ENCODE assay signal across 13 cellular contexts in genomic region chr5:132365213-132365612, GRCh38. TPM values are rescaled to one million over a fixed set of nuclear protein-coding genes. Genes with fewer than 3 reads are reported as not detected.
DNase-seq lines count a peak whose midpoint lies in the region; ATAC-seq and TF ChIP-seq lines count a peak whose summit lies in the region.
"Had no signal": no experiment of that assay in that cellular context is flagged by ENCODE, and none has a peak within 500 bp of the region (broad histone marks: within the 10 kb centered on the region; RNA-seq: fewer than 3 reads in every experiment).

No MANE protein-coding gene starts in this region.

- no peaks in the 10 kb centered on the region for H4K20me1 ChIP-seq in hepatocyte (ENCODE audit: insufficient read depth, poor library complexity, severe bottlenecking)

- peak overlapping the region; percentile 45 for H3K4me3 Mint-ChIP-seq in MCF 10A (ENCODE audit: unreplicated experiment)
- H3K4me3 Mint-ChIP-seq: natural killer cell treated with Interleukin-12 subunit alpha and Interleukin-12 subunit beta and Interleukin-15 and Interleukin-18, amount 100 ng/mL, for 72 hours had no signal

- H3K36me3 Mint-ChIP-seq in MCF 10A (ENCODE audit: insufficient read depth, unreplicated experiment), result peaks cover 7% of the 10 kb centered on the region
- H3K36me3 Mint-ChIP-seq: natural killer cell treated with Interleukin-12 subunit alpha and Interleukin-12 subunit beta and Interleukin-15 and Interleukin-18, amount 100 ng/mL, for 72 hours had no signal

- POLR2A ChIA-PET in MCF 10A (lab: Yijun Ruan, JAX), result interaction anchor here (0.9 to 11.9 kb wide), 16 partner anchors 10 to 191 kb away, joined by 3 to 178 read pairs (median 6); partner anchors contain the start of genes IRF1, P4HA2, RAD50 and SLC22A4

- H3K4me1 ChIP-seq in breast epithelium, result no peaks in the 10 kb centered on the region
- H3K4me1 ChIP-seq in hepatocyte (ENCODE audit: insufficient read depth), result peaks cover 8% of the 10 kb centered on the region
- peaks cover 0 to 44% (median 31%) of the 10 kb centered on the region in 5 donors for H3K4me1 ChIP-seq in subcutaneous abdominal adipose tissue (ENCODE audit: control insufficient read depth in 5 of 5, insufficient read depth in 5 of 5, low read length in 5 of 5)
- H3K4me1 ChIP-seq in ovary (ENCODE audit: insufficient read depth), result peaks cover under 1% of the 10 kb centered on the region
- H3K4me1 ChIP-seq in aorta (ENCODE audit: control insufficient read depth in 1 of 2, insufficient read depth in 2 of 2, low read length in 2 of 2), result peaks cover 4 to 9% of the 10 kb centered on the region in 2 donors

- H3K27me3 Mint-ChIP-seq in MCF 10A (ENCODE audit: insufficient read depth, unreplicated experiment), result no peaks in the 10 kb centered on the region
- H3K27me3 Mint-ChIP-seq: natural killer cell treated with Interleukin-12 subunit alpha and Interleukin-12 subunit beta and Interleukin-15 and Interleukin-18, amount 100 ng/mL, for 72 hours had no signal

- H3K4me1 Mint-ChIP-seq in MCF 10A (ENCODE audit: insufficient read depth, unreplicated experiment), result peaks cover 52% of the 10 kb centered on the region

- ATAC-seq in HG03342 (IDR thresholded peaks at IDR 0.05; ENCODE audit: unreplicated experiment) (no peak), aorta (ENCODE audit: low FRiP score) (no peak)
- ATAC-seq: natural killer cell treated with Interleukin-12 subunit alpha and Interleukin-12 subunit beta and Interleukin-15 and Interleukin-18, amount 100 ng/mL, for 72 hours had no signal

- no peak overlapping the region for H3K4me2 ChIP-seq in hepatocyte

- TF ChIP-seq CTCF in MCF 10A (IDR thresholded peaks at IDR 0.05; ENCODE audit: unreplicated experiment) (no peak), breast epithelium (IDR thresholded peaks at IDR 0.05) (no peak), hepatocyte (IDR thresholded peaks at IDR 0.05; ENCODE audit: poor library complexity) (no peak), ovary (IDR thresholded peaks at IDR 0.05) (no peak)

- no TSS peak for BruUV-seq in MCF 10A (replicated peaks; lab: Mats Ljungman, UMichigan)

- DNase-seq in MCF 10A (ENCODE audit: unreplicated experiment), result peak; percentile 80
- DNase-seq in breast epithelium (ENCODE audit: low spot score in 2 of 2), result no peak
- DNase-seq in T1000 (lab: John Stamatoyannopoulos, UW), result peak; percentile 16
- DNase-seq in hepatocyte (ENCODE audit: low spot score), result peak; percentile 75
- DNase-seq in ovary, result no peak
- DNase-seq in aorta, result no peak
- DNase-seq: activated naive CD4-positive, alpha-beta T cell treated with Interleukin-2 at 50 U/mL for 16 hours; kidney; transverse colon had no signal

- no peak overlapping the region for H2AFZ ChIP-seq in hepatocyte

- H3K9me2 ChIP-seq in hepatocyte (replicated peaks; ENCODE audit: insufficient read depth), result no peaks in the 10 kb centered on the region

- H3K36me3 ChIP-seq in breast epithelium (no peaks in the 10 kb centered on the region), hepatocyte (replicated peaks; ENCODE audit: insufficient read depth, low read depth) (no peaks in the 10 kb centered on the region), subcutaneous abdominal adipose tissue (ENCODE audit: control insufficient read depth in 5 of 5, insufficient read depth in 5 of 5, low read length in 5 of 5) (no peaks in the 10 kb centered on the region), ovary (no peaks in the 10 kb centered on the region), aorta (ENCODE audit: control insufficient read depth in 1 of 2, insufficient read depth in 2 of 2, low read length in 1 of 2) (no peaks in the 10 kb centered on the region)
- H3K36me3 ChIP-seq: transverse colon had no signal

- 54% methylated on average over 6 of the region's 6 CpGs for WGBS in hepatocyte (ENCODE audit: low lambda C conversion rate, missing lambda C conversion rate)
- 64 to 87% (median 83%) methylated on average over 6 of the region's 6 CpGs for WGBS in ovary, 3 donors
- WGBS in aorta, 2 donors, result 85 to 86% methylated on average over 6 of the region's 6 CpGs

- H3K4me3 ChIP-seq in breast epithelium (no peak overlapping the region), hepatocyte (no peak overlapping the region), subcutaneous abdominal adipose tissue (ENCODE audit: low read depth in 1 of 5, low read length in 5 of 5) (no peak overlapping the region), ovary (no peak overlapping the region), aorta (ENCODE audit: low read length in 2 of 2) (no peak overlapping the region)
- H3K4me3 ChIP-seq: transverse colon had no signal

- no peak for TF ChIP-seq POLR2A in breast epithelium (IDR thresholded peaks at IDR 0.05)
- no peak for TF ChIP-seq POLR2A in ovary (IDR thresholded peaks at IDR 0.05)

- peak overlapping the region in 1 of 5 donors; percentile 20 for H3K9ac ChIP-seq in subcutaneous abdominal adipose tissue (ENCODE audit: low read length in 5 of 5)

- intact Hi-C loops in MCF 10A (cut with micrococcal nuclease) (loop anchor here (5.0 kb wide), 1 partner anchor 138 kb away; the partner anchor contains the start of gene P4HA2), breast epithelium (cut with DNase I; ENCODE audit: low total_unique reads) (no loop called here), ovary (cut with DNase I) (no loop called here), aorta (cut with DNase I) (loop anchor here in 1 of 2 donors (5.0 kb wide), 1 partner anchor 93 kb away; no protein-coding TSS in a partner anchor)

- H3K9me3 ChIP-seq in breast epithelium, result no peaks in the 10 kb centered on the region
- H3K9me3 ChIP-seq in hepatocyte (ENCODE audit: low read depth), result no peaks in the 10 kb centered on the region
- H3K9me3 ChIP-seq in subcutaneous abdominal adipose tissue (ENCODE audit: control insufficient read depth in 5 of 5, low read length in 5 of 5), result no peaks in the 10 kb centered on the region
- no peaks in the 10 kb centered on the region for H3K9me3 ChIP-seq in ovary
- H3K9me3 ChIP-seq in aorta (ENCODE audit: control insufficient read depth, low read length), result no peaks in the 10 kb centered on the region
- H3K9me3 ChIP-seq: transverse colon had no signal

- no peak for TF ChIP-seq EP300 in ovary (IDR thresholded peaks at IDR 0.05)

- CTCF ChIA-PET in MCF 10A (lab: Yijun Ruan, JAX), result interaction anchor here (0.5 to 4.9 kb wide), 10 partner anchors 9 to 747 kb away, joined by 3 to 24 read pairs (median 4); partner anchors contain the start of genes IRF1 and SLC22A4

- H3K9me3 Mint-ChIP-seq in MCF 10A (ENCODE audit: unreplicated experiment), result no peaks in the 10 kb centered on the region
- H3K9me3 Mint-ChIP-seq: natural killer cell treated with Interleukin-12 subunit alpha and Interleukin-12 subunit beta and Interleukin-15 and Interleukin-18, amount 100 ng/mL, for 72 hours had no signal

- H3K27ac ChIP-seq in breast epithelium (no peak overlapping the region), hepatocyte (peak overlapping the region; percentile 81), subcutaneous abdominal adipose tissue (ENCODE audit: low read depth, low read length) (peak overlapping the region; percentile 16), ovary (no peak overlapping the region), aorta (ENCODE audit: low read depth in 1 of 2, low read length in 2 of 2) (no peak overlapping the region)
- H3K27ac ChIP-seq: 22Rv1, transverse colon had no signal

- H3K27me3 ChIP-seq in breast epithelium, result no peaks in the 10 kb centered on the region
- no peaks in the 10 kb centered on the region for H3K27me3 ChIP-seq in hepatocyte
- H3K27me3 ChIP-seq in subcutaneous abdominal adipose tissue (ENCODE audit: control insufficient read depth in 5 of 5, insufficient read depth in 4 of 5, low read length in 5 of 5), result no peaks in the 10 kb centered on the region
- no peaks in the 10 kb centered on the region for H3K27me3 ChIP-seq in ovary
- H3K27me3 ChIP-seq in aorta (ENCODE audit: control insufficient read depth in 1 of 2, insufficient read depth in 2 of 2, low read length in 1 of 2), result no peaks in the 10 kb centered on the region
- H3K27me3 ChIP-seq: transverse colon had no signal

- H3K27ac Mint-ChIP-seq in MCF 10A (ENCODE audit: low read depth, unreplicated experiment), result peak overlapping the region; percentile 99
- H3K27ac Mint-ChIP-seq: natural killer cell treated with Interleukin-12 subunit alpha and Interleukin-12 subunit beta and Interleukin-15 and Interleukin-18, amount 100 ng/mL, for 72 hours had no signal

- peaks cover 16% of the 10 kb centered on the region for H3K79me2 ChIP-seq in hepatocyte

RNA-seq across cellular contexts. Expression of gene SLC22A5, which starts 4.3 kb away (rescaled TPM):
- total RNA-seq in MCF 10A (2022) (122 and 167 TPM in 2 replicates), breast epithelium (10 to 100 TPM in 2 of 3 donors, 1 to 10 TPM in 1; 6.6 to 31.5 (median 23.3) TPM), hepatocyte (16.3 and 20.8 TPM in 2 replicates), ovary (10 to 100 TPM in 6 of 7 donors, 1 to 10 TPM in 1; 8.7 to 37.5 (median 10.6) TPM), aorta (10 to 100 TPM in 1 of 2 donors, 1 to 10 TPM in 1; 8.6 to 14.4 TPM)
- polyA plus RNA-seq in hepatocyte (14.7 and 18.6 TPM in 2 replicates), ovary (10 to 100 TPM in 1 of 2 donors, 1 to 10 TPM in 1; 5.2 to 10.4 TPM), aorta (1 to 10 TPM; 7.6 to 8.9 TPM)

Comparison
In these comparisons a context has a peak if more than half of its experiments do, and no peak if none do; other contexts are left out.
1. DNase-seq: peak in MCF 10A (single experiment), T1000 (single experiment) and hepatocyte (single experiment); none in breast epithelium (0 of 2), ovary (0 of 5) and aorta (0 of 2).
2. H3K27ac ChIP-seq: peak in hepatocyte (single experiment) and subcutaneous abdominal adipose tissue (single experiment); none in breast epithelium (0 of 2), ovary (0 of 2) and aorta (0 of 2).